ENCODE assay signal across 1 cellular context in the genomic region with DNA sequence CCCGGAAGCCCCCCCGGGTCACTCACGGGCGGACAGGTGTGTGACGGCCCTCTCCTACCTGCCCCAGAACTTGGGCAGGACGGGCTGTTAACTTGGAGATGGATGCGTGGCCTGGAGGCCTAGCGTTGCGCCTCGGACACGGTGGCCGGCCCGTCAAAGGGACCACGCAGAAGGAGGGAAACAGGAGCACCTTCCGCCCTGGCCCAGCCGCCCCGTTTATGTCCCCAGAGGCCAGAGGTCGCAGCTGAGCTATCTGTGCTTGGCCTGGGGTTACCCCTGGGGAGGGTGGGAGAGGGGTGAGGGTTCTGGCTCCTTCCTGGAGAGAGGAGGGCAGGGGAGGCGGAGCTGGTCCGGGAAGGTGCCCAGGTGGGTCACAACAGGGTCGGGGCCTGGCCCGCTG.
TF ChIP-seq lines count a peak whose summit lies in the region.

No MANE protein-coding gene starts in this region.

TF ChIP-seq in GM23338, 12 proteins besides CTCF, POLR2A, EP300 and RAD21:
- TF ChIP-seq ZNF331 (CRISPR knock-in tag; IDR thresholded peaks at IDR 0.05; ENCODE audit: low read depth) (no peak), ZNF462 (CRISPR knock-in tag; IDR thresholded peaks at IDR 0.05) (no peak), CREB1 (CRISPR knock-in tag; IDR thresholded peaks at IDR 0.05; ENCODE audit: low read depth) (no peak), POLR2AphosphoS5 (IDR thresholded peaks at IDR 0.05; ENCODE audit: low read depth) (no peak), ETS1 (IDR thresholded peaks at IDR 0.05) (no peak), EZH2 (IDR thresholded peaks at IDR 0.05; ENCODE audit: low read depth, unreplicated experiment) (no peak)
